Comparison of ENCODE assay signal across 27 cellular contexts in the genomic region with DNA sequence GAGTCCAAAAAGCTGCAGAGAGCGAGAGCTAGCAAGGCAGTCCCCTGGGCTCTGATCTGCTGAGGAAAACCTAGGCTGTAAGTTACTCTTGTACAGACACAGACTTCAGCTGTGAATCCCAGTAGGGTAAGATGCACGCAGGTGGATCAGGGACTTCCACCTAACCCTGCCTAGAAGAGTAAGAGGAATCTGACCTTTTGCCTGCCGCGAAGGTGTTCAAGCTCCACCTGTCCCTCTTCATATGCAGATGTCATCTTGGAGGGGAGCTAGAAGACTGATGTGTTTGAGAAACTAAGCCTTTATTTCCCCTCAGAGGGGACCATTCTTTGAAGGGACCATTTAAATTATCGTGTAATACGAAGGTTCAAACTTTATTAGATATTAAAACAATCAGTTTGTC.
"Had no signal": no experiment of that assay in that cellular context is flagged by ENCODE, and none has a peak within 500 bp of the region (broad histone marks: within the 10 kb centered on the region; RNA-seq: fewer than 3 reads in every experiment).

No MANE protein-coding gene starts in this region.

- H3K36me3 ChIP-seq: adrenal gland, breast epithelium, Peyer's patch, SJSA1 had no signal

- H3K4me1 ChIP-seq: body of pancreas, breast epithelium, Peyer's patch had no signal

- H3K36me3 Mint-ChIP-seq: activated naive CD4-positive, alpha-beta T cell treated with anti-CD3 and anti-CD28 coated beads, Interleukin-2, amount 50 U/mL, for 72 hours had no signal

- H3K27ac Mint-ChIP-seq: activated CD4-positive, alpha-beta T cell treated with anti-CD3 and anti-CD28 coated beads for 36 hours; activated CD4-positive, alpha-beta T cell treated with anti-CD3 and anti-CD28 coated beads, Interleukin-2, amount 10 ng/mL, durations not matched to agents 7 days and 5 days; activated CD8-positive, alpha-beta T cell treated with anti-CD3 and anti-CD28 coated beads, Interleukin-2, amount 10 ng/mL, durations not matched to agents 7 days and 5 days; activated naive CD4-positive, alpha-beta T cell treated with anti-CD3 and anti-CD28 coated beads for 36 hours; activated T-cell treated with anti-CD3 and anti-CD28 coated beads, Interleukin-2, amount 50 U/mL, for 24 hours; T-helper 1 cell treated with Interleukin-12 subunit alpha and Interleukin-12 subunit beta and Interleukin-4 antibody, amounts not matched to agents 30 μg/mL and 1 μg/mL, for 36 hours; T-helper 2 cell treated with Interferon-gamma antibody and Interleukin-4, amounts not matched to agents 5 μg/mL and 100 μg/mL, for 36 hours had no signal

- ATAC-seq: activated CD4-positive, alpha-beta T cell treated with anti-CD3 and anti-CD28 coated beads for 36 hours; activated CD4-positive, CD25-positive, alpha-beta regulatory T cell treated with anti-CD3 and anti-CD28 coated beads, Interleukin-2, amount 50 U/mL, for 24 hours; activated CD8-positive, alpha-beta T cell treated with anti-CD3 and anti-CD28 coated beads, Interleukin-2, amount 10 ng/mL, durations not matched to agents 7 days and 5 days; activated naive CD4-positive, alpha-beta T cell treated with anti-CD3 and anti-CD28 coated beads, Interleukin-2, amount 50 U/mL, for 72 hours; body of pancreas; PC-3 had no signal

- DNase-seq: activated CD4-positive, alpha-beta T cell treated with anti-CD3 and anti-CD28 coated beads for 36 hours; activated CD4-positive, alpha-beta T cell treated with anti-CD3 and anti-CD28 coated beads, Interleukin-2, amount 10 ng/mL, durations not matched to agents 7 days and 5 days; activated CD4-positive, alpha-beta T cell treated with anti-CD3 and anti-CD28 coated beads, Interleukin-2, amount 50 U/mL, for 48 hours; activated CD8-positive, alpha-beta T cell treated with anti-CD3 and anti-CD28 coated beads, Interleukin-2, amount 10 ng/mL, durations not matched to agents 7 days and 5 days; activated gamma-delta T cell treated with Interleukin-2 at 50 U/mL for 16 hours; activated naive CD4-positive, alpha-beta T cell treated with anti-CD3 and anti-CD28 coated beads for 36 hours; activated T-cell treated with anti-CD3 and anti-CD28 coated beads, Interleukin-2, amount 50 U/mL, for 24 hours; adrenal gland; body of pancreas; NCI-H1105; NCI-H1417 treated with DMSO at 0.1 percent for 48 hours; NCI-H187 treated with DMSO at 0.1 percent for 48 hours; NCI-H2081 treated with DMSO at 0.1 percent for 48 hours; NCI-H226; NCI-H524 treated with DMSO at 0.1 percent for 48 hours; NK-92 treated with Interleukin-12 subunit alpha and Interleukin-12 subunit beta, amount 100 ng/mL, for 24 hours; PC-3; Peyer's patch; RPMI8226; SHP77 treated with DMSO at 0.1 percent for 48 hours; SK-N-SH had no signal

- H3K4me3 Mint-ChIP-seq: activated CD4-positive, alpha-beta T cell treated with anti-CD3 and anti-CD28 coated beads for 36 hours; activated CD4-positive, alpha-beta T cell treated with anti-CD3 and anti-CD28 coated beads, Interleukin-2, amount 10 ng/mL, durations not matched to agents 7 days and 5 days; activated CD8-positive, alpha-beta T cell treated with anti-CD3 and anti-CD28 coated beads, Interleukin-2, amount 10 ng/mL, durations not matched to agents 7 days and 5 days; activated naive CD4-positive, alpha-beta T cell treated with anti-CD3 and anti-CD28 coated beads for 36 hours; activated T-cell treated with anti-CD3 and anti-CD28 coated beads, Interleukin-2, amount 50 U/mL, for 24 hours; T-helper 1 cell treated with Interleukin-12 subunit alpha and Interleukin-12 subunit beta and Interleukin-4 antibody, amounts not matched to agents 30 μg/mL and 1 μg/mL, for 36 hours; T-helper 2 cell treated with Interferon-gamma antibody and Interleukin-4, amounts not matched to agents 5 μg/mL and 100 μg/mL, for 36 hours had no signal

- H3K27me3 ChIP-seq: adrenal gland, body of pancreas, breast epithelium, Peyer's patch, SJSA1 had no signal

- H3K4me2 ChIP-seq: SK-N-SH had no signal

- H3K4me1 Mint-ChIP-seq: activated CD4-positive, alpha-beta T cell treated with anti-CD3 and anti-CD28 coated beads for 36 hours; activated CD4-positive, alpha-beta T cell treated with anti-CD3 and anti-CD28 coated beads, Interleukin-2, amount 10 ng/mL, durations not matched to agents 7 days and 5 days had no signal

- H3K9me3 Mint-ChIP-seq: activated CD4-positive, alpha-beta T cell treated with anti-CD3 and anti-CD28 coated beads, Interleukin-2, amount 10 ng/mL, durations not matched to agents 7 days and 5 days; activated naive CD4-positive, alpha-beta T cell treated with anti-CD3 and anti-CD28 coated beads for 36 hours; activated naive CD4-positive, alpha-beta T cell treated with anti-CD3 and anti-CD28 coated beads, Interleukin-2, amount 50 U/mL, for 72 hours; activated T-cell treated with anti-CD3 and anti-CD28 coated beads, Interleukin-2, amount 50 U/mL, for 24 hours; T-helper 1 cell treated with Interleukin-12 subunit alpha and Interleukin-12 subunit beta and Interleukin-4 antibody, amounts not matched to agents 30 μg/mL and 1 μg/mL, for 36 hours; T-helper 2 cell treated with Interferon-gamma antibody and Interleukin-4, amounts not matched to agents 5 μg/mL and 100 μg/mL, for 36 hours had no signal

- H3K9me3 ChIP-seq: adrenal gland, body of pancreas, breast epithelium, Peyer's patch, SJSA1, SK-N-SH had no signal

- H3K4me3 ChIP-seq: adrenal gland, body of pancreas, breast epithelium, Peyer's patch, SJSA1 had no signal

- H3K9ac ChIP-seq: SK-N-SH had no signal

- H3K27ac ChIP-seq: adrenal gland, body of pancreas, breast epithelium, Peyer's patch, SJSA1 had no signal
